18 cellular contexts compared by ENCODE assay signal in the genomic region with DNA sequence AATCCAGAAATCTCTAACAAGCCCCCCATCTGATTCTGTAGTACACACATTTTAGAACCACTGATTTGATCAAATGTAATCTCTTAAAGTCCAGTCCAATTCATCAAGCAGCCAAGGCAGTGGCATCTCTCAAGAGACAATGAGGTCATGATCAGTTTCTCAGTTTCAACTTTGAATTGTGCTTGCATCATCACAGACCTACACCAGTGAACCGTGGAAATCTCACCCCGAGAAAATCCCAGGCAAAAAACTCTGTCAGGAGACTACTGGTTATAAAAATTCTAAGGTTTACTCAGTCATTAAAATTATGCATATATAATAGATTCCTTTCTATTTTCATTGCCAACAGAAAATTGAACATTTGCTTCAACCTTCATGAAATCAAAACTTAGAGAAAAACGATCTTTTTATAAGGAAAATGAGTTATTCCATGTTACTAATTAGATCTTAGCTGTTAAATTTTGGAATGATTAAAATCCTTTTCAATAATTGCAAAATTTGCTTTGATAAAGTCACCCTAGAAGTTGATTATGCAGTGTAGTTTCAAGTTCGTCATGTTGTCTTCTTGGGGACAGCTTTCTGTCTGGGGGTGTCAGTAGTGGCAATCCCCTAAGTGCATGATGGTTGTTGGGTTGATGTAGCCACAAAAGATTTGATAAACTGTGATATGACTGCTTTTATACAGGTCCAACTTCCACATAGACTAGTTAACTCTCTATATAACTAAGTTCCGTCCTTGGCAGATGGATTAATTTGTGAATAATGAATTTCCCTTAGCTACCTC.
DNase-seq lines count a peak whose midpoint lies in the region; ATAC-seq and TF ChIP-seq lines count a peak whose summit lies in the region.
"Had no signal": no experiment of that assay in that cellular context is flagged by ENCODE, and none has a peak within 500 bp of the region (broad histone marks: within the 10 kb centered on the region; RNA-seq: fewer than 3 reads in every experiment).

No MANE protein-coding gene starts in this region.

- no peaks in the 10 kb centered on the region for H3K9me3 Mint-ChIP-seq in activated B cell treated with CpG ODN at 0.5 μM for 24 hours
- H3K9me3 Mint-ChIP-seq in stimulated activated memory B cell treated with anti-CD40 and anti-IgM and Interleukin-4, amounts not matched to agents 10 μg/mL and 1 μg/mL and 100 μg/mL, for 72 hours, result no peaks in the 10 kb centered on the region
- H3K9me3 Mint-ChIP-seq: activated T-helper 17 cell treated with anti-CD3 and anti-CD28 coated beads, Interleukin-2, amount 50 U/mL, for 72 hours had no signal

- H3K4me1 ChIP-seq in thyroid gland, result no peaks in the 10 kb centered on the region

- H3K4me1 Mint-ChIP-seq in activated B cell treated with CpG ODN at 0.5 μM for 24 hours, result peaks cover 9% of the 10 kb centered on the region
- H3K4me1 Mint-ChIP-seq in stimulated activated memory B cell treated with anti-CD40 and anti-IgM and Interleukin-4, amounts not matched to agents 10 μg/mL and 1 μg/mL and 100 μg/mL, for 72 hours, result peaks cover 17% of the 10 kb centered on the region
- H3K4me1 Mint-ChIP-seq: activated T-helper 17 cell treated with anti-CD3 and anti-CD28 coated beads, Interleukin-2, amount 50 U/mL, for 72 hours had no signal

- WGBS in thyroid gland, 2 donors, result 75 to 83% methylated on average over 5 of the region's 5 CpGs

- no peaks in the 10 kb centered on the region for H3K9me3 ChIP-seq in thyroid gland

- H3K27me3 ChIP-seq in thyroid gland, result no peaks in the 10 kb centered on the region
- H3K27me3 ChIP-seq: SJCRH30 had no signal

- no peak for DNase-seq in activated B cell treated with CpG ODN at 0.5 μM for 24 hours
- DNase-seq in thyroid gland, result no peak
- DNase-seq in NCI-H446 (lab: John Stamatoyannopoulos, UW), result no peak
- no peak for DNase-seq in iPS-NIHi7 (ENCODE audit: extremely low spot score)
- DNase-seq: activated CD4-positive, alpha-beta T cell treated with anti-CD3 and anti-CD28 coated beads, Interleukin-2, amount 50 U/mL, for 48 hours; anterior cingulate cortex; erythroblast; hippocampal formation; NCI-H1092; NCI-H2171 had no signal

- H3K27me3 Mint-ChIP-seq in activated B cell treated with CpG ODN at 0.5 μM for 24 hours, result no peaks in the 10 kb centered on the region
- no peaks in the 10 kb centered on the region for H3K27me3 Mint-ChIP-seq in stimulated activated memory B cell treated with anti-CD40 and anti-IgM and Interleukin-4, amounts not matched to agents 10 μg/mL and 1 μg/mL and 100 μg/mL, for 72 hours
- H3K27me3 Mint-ChIP-seq: activated T-helper 17 cell treated with anti-CD3 and anti-CD28 coated beads, Interleukin-2, amount 50 U/mL, for 72 hours had no signal

- intact Hi-C loops in activated B cell treated with CpG ODN at 0.5 μM for 24 hours (cut with micrococcal nuclease) (no loop called here), thyroid gland (cut with DNase I) (no loop called here)

- H3K4me3 Mint-ChIP-seq in activated B cell treated with CpG ODN at 0.5 μM for 24 hours, result no peak overlapping the region
- no peak overlapping the region for H3K4me3 Mint-ChIP-seq in stimulated activated memory B cell treated with anti-CD40 and anti-IgM and Interleukin-4, amounts not matched to agents 10 μg/mL and 1 μg/mL and 100 μg/mL, for 72 hours
- H3K4me3 Mint-ChIP-seq: activated T-helper 17 cell treated with anti-CD3 and anti-CD28 coated beads, Interleukin-2, amount 50 U/mL, for 72 hours had no signal

- TF ChIP-seq POLR2A in thyroid gland (IDR thresholded peaks at IDR 0.05), result no peak

- no peaks in the 10 kb centered on the region for H3K36me3 Mint-ChIP-seq in activated B cell treated with CpG ODN at 0.5 μM for 24 hours (ENCODE audit: low read depth)
- no peaks in the 10 kb centered on the region for H3K36me3 Mint-ChIP-seq in stimulated activated memory B cell treated with anti-CD40 and anti-IgM and Interleukin-4, amounts not matched to agents 10 μg/mL and 1 μg/mL and 100 μg/mL, for 72 hours

- H3K4me3 ChIP-seq in thyroid gland (replicated peaks in 1 of 3), result no peak overlapping the region
- H3K4me3 ChIP-seq: SJCRH30 had no signal

- peak; percentile 67 for ATAC-seq in GM18870 (IDR thresholded peaks at IDR 0.05; ENCODE audit: unreplicated experiment)
- ATAC-seq in HG02678 (IDR thresholded peaks at IDR 0.05; ENCODE audit: unreplicated experiment), result peak; percentile 59
- peak; percentile 61 for ATAC-seq in activated B cell treated with CpG ODN at 0.5 μM for 24 hours (ENCODE audit: low read depth)
- ATAC-seq in stimulated activated memory B cell treated with anti-CD40 and anti-IgM and Interleukin-4, amounts not matched to agents 10 μg/mL and 1 μg/mL and 100 μg/mL, for 72 hours, result peak; percentile 76
- ATAC-seq: activated T-helper 17 cell treated with anti-CD3 and anti-CD28 coated beads, Interleukin-2, amount 50 U/mL, for 72 hours; HepG2; left lobe of liver had no signal

- H3K36me3 ChIP-seq in thyroid gland, result no peaks in the 10 kb centered on the region
- H3K36me3 ChIP-seq: SJCRH30 had no signal

- H3K27ac ChIP-seq in thyroid gland, result no peak overlapping the region
- H3K27ac ChIP-seq: C4-2B, SJCRH30 had no signal

- TF ChIP-seq CTCF in activated B cell treated with CpG ODN at 0.5 μM for 24 hours (IDR thresholded peaks at IDR 0.05) (no peak), thyroid gland (IDR thresholded peaks at IDR 0.05) (no peak)

- no peak overlapping the region for H3K27ac Mint-ChIP-seq in activated B cell treated with CpG ODN at 0.5 μM for 24 hours
- H3K27ac Mint-ChIP-seq in stimulated activated memory B cell treated with anti-CD40 and anti-IgM and Interleukin-4, amounts not matched to agents 10 μg/mL and 1 μg/mL and 100 μg/mL, for 72 hours, result peak overlapping the region; percentile 32
- H3K27ac Mint-ChIP-seq: activated T-helper 17 cell treated with anti-CD3 and anti-CD28 coated beads, Interleukin-2, amount 50 U/mL, for 72 hours had no signal

- POLR2A ChIA-PET in activated B cell treated with CpG ODN at 0.5 μM for 24 hours (lab: Charles Lee), result no interaction called here

- CTCF ChIA-PET in activated B cell treated with CpG ODN at 0.5 μM for 24 hours (lab: Charles Lee), result no interaction called here
